In the genomic region with DNA sequence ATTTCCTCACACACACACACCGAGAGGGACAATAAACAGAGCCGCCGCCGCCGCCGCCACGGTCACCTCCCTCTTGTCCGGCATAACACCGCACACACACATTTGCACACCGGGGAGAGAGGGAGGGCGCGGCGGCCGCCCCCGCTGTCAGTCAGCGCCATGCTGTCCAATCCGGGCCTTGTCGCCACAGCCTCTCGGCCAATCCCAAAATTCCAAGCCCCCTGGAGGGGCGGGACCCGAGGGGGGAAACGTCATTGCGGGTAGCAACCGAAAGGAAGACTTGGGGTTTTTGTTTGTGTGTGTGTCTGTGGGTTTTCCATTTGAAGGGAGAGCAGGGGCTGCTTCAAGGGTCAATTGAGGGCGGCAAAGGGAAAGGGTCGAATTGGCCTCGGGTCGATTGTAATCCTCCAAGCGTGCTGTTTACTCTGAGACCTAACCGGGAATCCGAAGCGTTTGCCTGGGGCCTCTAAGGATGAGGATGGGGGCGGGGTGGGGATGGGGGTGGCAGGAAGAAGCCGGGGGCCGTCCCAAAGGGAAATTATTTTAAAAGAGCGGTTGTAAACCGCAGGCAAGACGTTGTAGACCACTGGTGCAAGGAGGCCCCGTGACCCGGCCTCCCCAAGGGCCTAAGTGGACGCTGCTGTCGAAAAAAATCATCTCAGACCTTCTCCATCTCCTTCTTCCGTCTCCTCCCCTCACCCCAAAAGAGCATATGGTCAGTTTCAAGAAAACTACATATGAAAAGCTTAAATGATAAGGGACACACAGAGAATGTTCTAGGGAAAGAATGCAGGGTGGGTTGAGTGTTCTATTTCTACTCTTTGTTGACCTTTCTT, we compare ENCODE assay signal across 1 cellular context.
TF ChIP-seq lines count a peak whose summit lies in the region.

TOP2B (minus strand) TSS at position 98 of the 836 bp plus-strand sequence. CDS start 610 bp downstream, outside the sequence.

TF ChIP-seq in HepG2, 621 proteins besides CTCF, POLR2A, EP300 and RAD21 (continued from another document and continues in another):
- TF ChIP-seq, protein P1, sequence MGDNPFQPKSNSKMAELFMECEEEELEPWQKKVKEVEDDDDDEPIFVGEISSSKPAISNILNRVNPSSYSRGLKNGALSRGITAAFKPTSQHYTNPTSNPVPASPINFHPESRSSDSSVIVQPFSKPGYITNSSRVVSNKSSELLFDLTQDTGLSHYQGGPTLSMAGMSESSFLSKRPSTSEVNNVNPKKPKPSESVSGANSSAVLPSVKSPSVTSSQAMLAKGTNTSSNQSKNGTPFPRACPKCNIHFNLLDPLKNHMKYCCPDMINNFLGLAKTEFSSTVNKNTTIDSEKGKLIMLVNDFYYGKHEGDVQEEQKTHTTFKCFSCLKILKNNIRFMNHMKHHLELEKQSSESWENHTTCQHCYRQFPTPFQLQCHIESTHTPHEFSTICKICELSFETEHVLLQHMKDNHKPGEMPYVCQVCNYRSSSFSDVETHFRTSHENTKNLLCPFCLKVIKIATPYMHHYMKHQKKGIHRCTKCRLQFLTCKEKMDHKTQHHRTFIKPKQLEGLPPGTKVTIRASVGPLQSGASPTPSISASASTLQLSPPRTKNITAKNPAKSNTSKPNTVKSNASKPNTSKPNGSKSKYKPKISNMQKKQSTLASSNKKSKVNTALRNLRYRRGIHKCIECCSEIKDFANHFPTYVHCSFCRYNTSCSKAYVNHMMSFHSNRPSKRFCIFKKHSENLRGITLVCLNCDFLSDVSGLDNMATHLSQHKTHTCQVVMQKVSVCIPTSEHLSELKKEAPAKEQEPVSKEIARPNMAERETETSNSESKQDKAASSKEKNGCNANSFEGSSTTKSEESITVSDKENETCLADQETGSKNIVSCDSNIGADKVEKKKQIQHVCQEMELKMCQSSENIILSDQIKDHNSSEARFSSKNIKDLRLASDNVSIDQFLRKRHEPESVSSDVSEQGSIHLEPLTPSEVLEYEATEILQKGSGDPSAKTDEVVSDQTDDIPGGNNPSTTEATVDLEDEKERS (CRISPR knock-in tag; IDR thresholded peaks at IDR 0.05): 0 out of 2 replicates have a peak, but pooled peaks have one; percentile 30
- TF ChIP-seq EEA1 (CRISPR knock-in tag; IDR thresholded peaks at IDR 0.05; ENCODE audit: borderline replicate concordance) (no peak), ZNF792 (CRISPR knock-in tag; IDR thresholded peaks at IDR 0.05) (no peak), FOXJ3 (CRISPR knock-in tag; IDR thresholded peaks at IDR 0.05; ENCODE audit: borderline replicate concordance) (peak; percentile 29; the same call in 1 of the 2 replicates), ZNF891 (CRISPR knock-in tag; IDR thresholded peaks at IDR 0.05) (no peak), ZNF18 (CRISPR knock-in tag; IDR thresholded peaks at IDR 0.05; ENCODE audit: insufficient replicate concordance) (no peak), ZNF678 (CRISPR knock-in tag; IDR thresholded peaks at IDR 0.05) (no peak), THAP9 (CRISPR knock-in tag; IDR thresholded peaks at IDR 0.05; ENCODE audit: borderline replicate concordance) (peak; percentile 14; the same call in 1 of the 2 replicates), ZNF263 (CRISPR knock-in tag; IDR thresholded peaks at IDR 0.05) (no peak), PTBP1 (IDR thresholded peaks at IDR 0.05; ENCODE audit: low read depth, low read length, poor library complexity, severe bottlenecking) (peak; percentile 41), ZNF451 (CRISPR knock-in tag; IDR thresholded peaks at IDR 0.05) (no peak), RARA (CRISPR knock-in tag; IDR thresholded peaks at IDR 0.05) (0 out of 2 replicates have a peak, but pooled peaks have one; percentile 21), HNRNPK (IDR thresholded peaks at IDR 0.05; ENCODE audit: low read depth, low read length, poor library complexity, severe bottlenecking) (peak; percentile 6), ZNF629 (CRISPR knock-in tag; conservative IDR thresholded peaks at IDR 0.05) (0 out of 2 replicates have a peak, but pooled peaks have one; percentile 28), PPARG (CRISPR knock-in tag; conservative IDR thresholded peaks at IDR 0.05) (no peak), MTF1 (CRISPR knock-in tag; IDR thresholded peaks at IDR 0.05) (no peak), PHF20 (CRISPR knock-in tag; IDR thresholded peaks at IDR 0.05) (no peak), GMEB1 (CRISPR knock-in tag; IDR thresholded peaks at IDR 0.05; ENCODE audit: borderline replicate concordance) (peak; percentile 52; the same call in 1 of the 2 replicates), ISL2 (CRISPR knock-in tag; IDR thresholded peaks at IDR 0.05) (peak; percentile 27; the same call in 1 of the 2 replicates), ZNF362 (CRISPR knock-in tag; IDR thresholded peaks at IDR 0.05; ENCODE audit: borderline replicate concordance) (no peak), HCFC1 (IDR thresholded peaks at IDR 0.05; ENCODE audit: low read depth, low read length) (no peak), ZFP1 (CRISPR knock-in tag; IDR thresholded peaks at IDR 0.05) (no peak), SMARCE1 (IDR thresholded peaks at IDR 0.05; ENCODE audit: borderline replicate concordance) (no peak), NRL (CRISPR knock-in tag; IDR thresholded peaks at IDR 0.05; ENCODE audit: borderline replicate concordance) (no peak), MXI1 (IDR thresholded peaks at IDR 0.05; ENCODE audit: borderline replicate concordance, low read depth, low read length) (no peak; the same call in 2 of the 3 replicates), AKAP8 (CRISPR knock-in tag; IDR thresholded peaks at IDR 0.05) (no peak)
- TF ChIP-seq, protein P2, sequence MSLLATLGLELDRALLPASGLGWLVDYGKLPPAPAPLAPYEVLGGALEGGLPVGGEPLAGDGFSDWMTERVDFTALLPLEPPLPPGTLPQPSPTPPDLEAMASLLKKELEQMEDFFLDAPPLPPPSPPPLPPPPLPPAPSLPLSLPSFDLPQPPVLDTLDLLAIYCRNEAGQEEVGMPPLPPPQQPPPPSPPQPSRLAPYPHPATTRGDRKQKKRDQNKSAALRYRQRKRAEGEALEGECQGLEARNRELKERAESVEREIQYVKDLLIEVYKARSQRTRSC (CRISPR knock-in tag; IDR thresholded peaks at IDR 0.05; ENCODE audit: low read depth): no peak
- TF ChIP-seq, protein P3, sequence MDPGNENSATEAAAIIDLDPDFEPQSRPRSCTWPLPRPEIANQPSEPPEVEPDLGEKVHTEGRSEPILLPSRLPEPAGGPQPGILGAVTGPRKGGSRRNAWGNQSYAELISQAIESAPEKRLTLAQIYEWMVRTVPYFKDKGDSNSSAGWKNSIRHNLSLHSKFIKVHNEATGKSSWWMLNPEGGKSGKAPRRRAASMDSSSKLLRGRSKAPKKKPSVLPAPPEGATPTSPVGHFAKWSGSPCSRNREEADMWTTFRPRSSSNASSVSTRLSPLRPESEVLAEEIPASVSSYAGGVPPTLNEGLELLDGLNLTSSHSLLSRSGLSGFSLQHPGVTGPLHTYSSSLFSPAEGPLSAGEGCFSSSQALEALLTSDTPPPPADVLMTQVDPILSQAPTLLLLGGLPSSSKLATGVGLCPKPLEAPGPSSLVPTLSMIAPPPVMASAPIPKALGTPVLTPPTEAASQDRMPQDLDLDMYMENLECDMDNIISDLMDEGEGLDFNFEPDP (CRISPR knock-in tag; conservative IDR thresholded peaks at IDR 0.05): no peak
- TF ChIP-seq, protein P4, sequence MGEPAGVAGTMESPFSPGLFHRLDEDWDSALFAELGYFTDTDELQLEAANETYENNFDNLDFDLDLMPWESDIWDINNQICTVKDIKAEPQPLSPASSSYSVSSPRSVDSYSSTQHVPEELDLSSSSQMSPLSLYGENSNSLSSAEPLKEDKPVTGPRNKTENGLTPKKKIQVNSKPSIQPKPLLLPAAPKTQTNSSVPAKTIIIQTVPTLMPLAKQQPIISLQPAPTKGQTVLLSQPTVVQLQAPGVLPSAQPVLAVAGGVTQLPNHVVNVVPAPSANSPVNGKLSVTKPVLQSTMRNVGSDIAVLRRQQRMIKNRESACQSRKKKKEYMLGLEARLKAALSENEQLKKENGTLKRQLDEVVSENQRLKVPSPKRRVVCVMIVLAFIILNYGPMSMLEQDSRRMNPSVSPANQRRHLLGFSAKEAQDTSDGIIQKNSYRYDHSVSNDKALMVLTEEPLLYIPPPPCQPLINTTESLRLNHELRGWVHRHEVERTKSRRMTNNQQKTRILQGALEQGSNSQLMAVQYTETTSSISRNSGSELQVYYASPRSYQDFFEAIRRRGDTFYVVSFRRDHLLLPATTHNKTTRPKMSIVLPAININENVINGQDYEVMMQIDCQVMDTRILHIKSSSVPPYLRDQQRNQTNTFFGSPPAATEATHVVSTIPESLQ (CRISPR knock-in tag; conservative IDR thresholded peaks at IDR 0.05): no peak
- TF ChIP-seq, protein P5, sequence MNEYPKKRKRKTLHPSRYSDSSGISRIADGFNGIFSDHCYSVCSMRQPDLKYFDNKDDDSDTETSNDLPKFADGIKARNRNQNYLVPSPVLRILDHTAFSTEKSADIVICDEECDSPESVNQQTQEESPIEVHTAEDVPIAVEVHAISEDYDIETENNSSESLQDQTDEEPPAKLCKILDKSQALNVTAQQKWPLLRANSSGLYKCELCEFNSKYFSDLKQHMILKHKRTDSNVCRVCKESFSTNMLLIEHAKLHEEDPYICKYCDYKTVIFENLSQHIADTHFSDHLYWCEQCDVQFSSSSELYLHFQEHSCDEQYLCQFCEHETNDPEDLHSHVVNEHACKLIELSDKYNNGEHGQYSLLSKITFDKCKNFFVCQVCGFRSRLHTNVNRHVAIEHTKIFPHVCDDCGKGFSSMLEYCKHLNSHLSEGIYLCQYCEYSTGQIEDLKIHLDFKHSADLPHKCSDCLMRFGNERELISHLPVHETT (CRISPR knock-in tag; conservative IDR thresholded peaks at IDR 0.05): 0 out of 2 replicates have a peak, but pooled peaks have one; percentile 58
- TF ChIP-seq, protein P6, sequence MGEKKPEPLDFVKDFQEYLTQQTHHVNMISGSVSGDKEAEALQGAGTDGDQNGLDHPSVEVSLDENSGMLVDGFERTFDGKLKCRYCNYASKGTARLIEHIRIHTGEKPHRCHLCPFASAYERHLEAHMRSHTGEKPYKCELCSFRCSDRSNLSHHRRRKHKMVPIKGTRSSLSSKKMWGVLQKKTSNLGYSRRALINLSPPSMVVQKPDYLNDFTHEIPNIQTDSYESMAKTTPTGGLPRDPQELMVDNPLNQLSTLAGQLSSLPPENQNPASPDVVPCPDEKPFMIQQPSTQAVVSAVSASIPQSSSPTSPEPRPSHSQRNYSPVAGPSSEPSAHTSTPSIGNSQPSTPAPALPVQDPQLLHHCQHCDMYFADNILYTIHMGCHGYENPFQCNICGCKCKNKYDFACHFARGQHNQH (CRISPR knock-in tag; IDR thresholded peaks at IDR 0.05): 0 out of 2 replicates have a peak, but pooled peaks have one; percentile 21
